ENCODE assay signal across 1 cellular context in genomic region chr16:762049-762513, GRCh38.
A peak's percentile ranks its signal among the peaks of the same experiment; 100 is the strongest.
TF ChIP-seq lines count a peak whose summit lies in the region.

No MANE protein-coding gene starts in this region.

TF ChIP-seq in HEK293, 187 proteins besides CTCF, POLR2A, EP300 and RAD21 (continued from another document):
- TF ChIP-seq ZBTB11 (tag by site-specific recombination; conservative IDR thresholded peaks at IDR 0.05; ENCODE audit: low read depth) (no peak), IKZF3 (tag by site-specific recombination; IDR thresholded peaks at IDR 0.05) (no peak), ZNF830 (tag by site-specific recombination; IDR thresholded peaks at IDR 0.05; ENCODE audit: low read depth) (no peak), ZNF114 (tag by site-specific recombination; IDR thresholded peaks at IDR 0.05) (no peak), ZNF266 (tag by site-specific recombination; IDR thresholded peaks at IDR 0.05; ENCODE audit: low read depth) (no peak), SP2 (tag by site-specific recombination; IDR thresholded peaks at IDR 0.05) (peak; percentile 19), ZNF214 (tag by site-specific recombination; IDR thresholded peaks at IDR 0.05; ENCODE audit: borderline replicate concordance) (no peak), KLF1 (tag by site-specific recombination; IDR thresholded peaks at IDR 0.05) (peak; percentile 97), ZBTB21 (tag by site-specific recombination; IDR thresholded peaks at IDR 0.05) (no peak), TSHZ1 (tag by site-specific recombination; IDR thresholded peaks at IDR 0.05; ENCODE audit: borderline replicate concordance) (no peak), ZBTB1 (tag by site-specific recombination; IDR thresholded peaks at IDR 0.05) (no peak), FEZF1 (tag by site-specific recombination; IDR thresholded peaks at IDR 0.05) (no peak)
- TF ChIP-seq, protein P1, sequence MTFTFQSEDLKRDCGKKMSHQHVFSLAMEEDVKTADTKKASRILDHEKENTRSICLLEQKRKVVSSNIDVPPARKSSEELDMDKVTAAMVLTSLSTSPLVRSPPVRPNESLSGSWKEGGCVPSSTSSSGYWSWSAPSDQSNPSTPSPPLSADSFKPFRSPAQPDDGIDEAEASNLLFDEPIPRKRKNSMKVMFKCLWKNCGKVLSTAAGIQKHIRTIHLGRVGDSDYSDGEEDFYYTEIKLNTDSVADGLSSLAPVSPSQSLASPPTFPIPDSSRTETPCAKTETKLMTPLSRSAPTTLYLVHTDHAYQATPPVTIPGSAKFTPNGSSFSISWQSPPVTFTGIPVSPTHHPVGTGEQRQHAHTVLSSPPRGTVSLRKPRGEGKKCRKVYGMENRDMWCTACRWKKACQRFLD (tag by site-specific recombination; IDR thresholded peaks at IDR 0.05): no peak
